14 cellular contexts compared by ENCODE assay signal in the genomic region with DNA sequence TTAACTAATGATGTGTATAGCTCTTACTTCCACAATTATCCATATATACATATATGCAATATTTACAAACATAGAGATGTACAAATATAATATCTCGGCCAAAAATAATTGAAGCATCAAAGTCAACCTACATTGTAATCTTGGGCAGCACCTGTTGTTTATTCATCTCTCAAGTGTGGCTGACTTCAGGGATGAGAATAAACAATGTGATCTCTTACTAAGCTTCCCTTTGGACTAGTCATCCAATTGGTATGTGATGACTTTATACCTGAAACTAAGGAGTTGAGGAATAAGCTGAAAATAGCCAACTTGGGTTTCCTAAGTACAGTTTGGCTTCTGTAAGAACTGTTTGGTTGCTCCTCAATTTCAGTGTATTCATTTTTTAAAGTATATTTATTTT.
DNase-seq lines count a peak whose midpoint lies in the region; ATAC-seq and TF ChIP-seq lines count a peak whose summit lies in the region.
"Had no signal": no experiment of that assay in that cellular context is flagged by ENCODE, and none has a peak within 500 bp of the region (broad histone marks: within the 10 kb centered on the region; RNA-seq: fewer than 3 reads in every experiment).

No MANE protein-coding gene starts in this region.

- CTCF ChIA-PET in HCT116 (lab: Charles Lee): no interaction called here
- CTCF ChIA-PET in Panc1 (lab: Charles Lee): no interaction called here

- RAD21 ChIA-PET in HCT116 (lab: Charles Lee; ENCODE audit: low non-redundant PET in 1 of 2, low total read pairs in 2 of 2, uncharacterized antibody in 2 of 2, unreplicated experiment in 2 of 2): no interaction called here

- H3K27ac ChIP-seq in HCT116 (ENCODE audit: low read depth, low read length) (no peak overlapping the region), Panc1 (ENCODE audit: low read length) (no peak overlapping the region)
- H3K27ac ChIP-seq: gastroesophageal sphincter, pancreas had no signal

- H3K4me3 ChIP-seq in HCT116 (replicated peaks in 1 of 2; ENCODE audit: low read depth in 1 of 2, low read length in 2 of 2): no peak overlapping the region
- no peak overlapping the region for H3K4me3 ChIP-seq in Panc1 (ENCODE audit: low read depth in 2 of 2, low read length in 2 of 2)
- H3K4me3 ChIP-seq: gastroesophageal sphincter, pancreas had no signal

- H4K20me1 ChIP-seq in HCT116 (ENCODE audit: insufficient read depth): no peaks in the 10 kb centered on the region

- no peak for TF ChIP-seq RAD21 in HCT116 (IDR thresholded peaks at IDR 0.05; ENCODE audit: low read depth)

- H3K4me1 ChIP-seq in HCT116 (ENCODE audit: control insufficient read depth in 1 of 2, insufficient read depth in 2 of 2, low read length in 2 of 2) (peaks cover 0 to 9% of the 10 kb centered on the region in 2 experiments; a peak in 1 of 4 replicates), Panc1 (ENCODE audit: control insufficient read depth, insufficient read depth, low read length) (peaks cover 4% of the 10 kb centered on the region; the same call in 1 of the 2 replicates)
- H3K4me1 ChIP-seq: gastroesophageal sphincter, pancreas had no signal

- peak overlapping the region; percentile 13; the same call in 1 of the 2 replicates for H3K4me2 ChIP-seq in HCT116 (ENCODE audit: low read length)

- intact Hi-C loops in HCT116 (cut with micrococcal nuclease) (no loop called here), Panc1 (cut with micrococcal nuclease; ENCODE audit: unreplicated experiment) (no loop called here)

- no peaks in the 10 kb centered on the region for H3K9me2 ChIP-seq in HCT116 (ENCODE audit: insufficient read depth)

- peak; percentile 47; the same call in 1 of the 2 replicates for ATAC-seq in HCT116
- peak; percentile 69; the same call in 1 of the 2 replicates for ATAC-seq in Panc1
- peak; percentile 77 for ATAC-seq in esophagus mucosa
- ATAC-seq in HG02973 (IDR thresholded peaks at IDR 0.05; ENCODE audit: unreplicated experiment): no peak
- ATAC-seq in GM18502 (IDR thresholded peaks at IDR 0.05; ENCODE audit: poor library complexity, unreplicated experiment): no peak
- no peak for ATAC-seq in HG02798 (IDR thresholded peaks at IDR 0.05; ENCODE audit: poor library complexity, unreplicated experiment)
- ATAC-seq: effector memory CD8-positive, alpha-beta T cell; gastroesophageal sphincter had no signal

- no peaks in the 10 kb centered on the region for H3K79me2 ChIP-seq in HCT116 (ENCODE audit: insufficient read depth, low read length)

- H3K9ac ChIP-seq in HCT116 (ENCODE audit: low read length): no peak overlapping the region

- H3K36me3 ChIP-seq in HCT116 (ENCODE audit: control insufficient read depth in 1 of 2, insufficient read depth in 2 of 2, low read length in 2 of 2) (no peaks in the 10 kb centered on the region), Panc1 (ENCODE audit: control insufficient read depth, insufficient read depth, low read length) (no peaks in the 10 kb centered on the region)
- H3K36me3 ChIP-seq: gastroesophageal sphincter, pancreas had no signal

- H3K9me3 ChIP-seq in HCT116 (ENCODE audit: control insufficient read depth in 1 of 2, insufficient read depth in 1 of 2, low read depth in 1 of 2, low read length in 2 of 2) (no peaks in the 10 kb centered on the region), Panc1 (ENCODE audit: control insufficient read depth, insufficient read depth, low read depth, low read length) (no peaks in the 10 kb centered on the region)
- H3K9me3 ChIP-seq: gastroesophageal sphincter, pancreas had no signal

- no peak for TF ChIP-seq POLR2A in HCT116 (IDR thresholded peaks at IDR 0.05; ENCODE audit: borderline replicate concordance, extremely low read depth, insufficient read depth, insufficient read length)

- TF ChIP-seq CTCF in HCT116 (IDR thresholded peaks at IDR 0.05 in 2 of 3, conservative IDR thresholded peaks at IDR 0.05 in 1 of 3; ENCODE audit: borderline replicate concordance in 1 of 3, insufficient read depth in 1 of 3, low read depth in 2 of 3, low read length in 2 of 3) (no peak), Panc1 (IDR thresholded peaks at IDR 0.05) (no peak)

- peak; percentile 17 for DNase-seq in 8988T
- DNase-seq in HCT116 (ENCODE audit: low read depth, low spot score): peak; percentile 22
- DNase-seq in Panc1 (ENCODE audit: low read depth, low spot score): peak; percentile 81
- DNase-seq in NCI-H2227 treated with DMSO at 0.1 percent for 48 hours (lab: John Stamatoyannopoulos, UW): no peak
- DNase-seq: Calu3; effector memory CD8-positive, alpha-beta T cell; kidney; NCI-H187; pancreas had no signal

- POLR2A ChIA-PET in HCT116 (lab: Charles Lee): no interaction called here
- POLR2A ChIA-PET in Panc1 (lab: Charles Lee): no interaction called here

- no peak overlapping the region for H2AFZ ChIP-seq in HCT116 (ENCODE audit: low read depth, low read length, poor library complexity, severe bottlenecking)

- BruUV-seq in HCT116 (replicated peaks; lab: Mats Ljungman, UMichigan) (no TSS peak), Panc1 (replicated peaks; lab: Mats Ljungman, UMichigan) (no TSS peak)

- in situ Hi-C loops in Panc1 (cut with HindIII; ENCODE audit: low pct_unique_long_range_greater_than_20kb, low sequenced_read_pairs): no loop called here

- H3K27me3 ChIP-seq in HCT116 (ENCODE audit: insufficient read depth, low read length) (no peaks in the 10 kb centered on the region), Panc1 (ENCODE audit: control insufficient read depth, insufficient read depth, low read length) (no peaks in the 10 kb centered on the region)
- H3K27me3 ChIP-seq: gastroesophageal sphincter, pancreas had no signal

TF ChIP-seq in HCT116, 20 proteins besides CTCF, POLR2A, EP300 and RAD21:
- TF ChIP-seq SP1 (IDR thresholded peaks at IDR 0.05; ENCODE audit: low read depth) (peak; percentile 27; the same call in 1 of the 2 replicates), YY1 (IDR thresholded peaks at IDR 0.05; ENCODE audit: extremely low read depth, insufficient replicate concordance, low read depth, low read length) (no peak), JUND (IDR thresholded peaks at IDR 0.05) (peak; percentile 56), FOSL1 (IDR thresholded peaks at IDR 0.05; ENCODE audit: low read depth) (peak; percentile 61), EZH2 (IDR thresholded peaks at IDR 0.05) (no peak)

Comparison
In these comparisons a context has a peak if more than half of its experiments do, and no peak if none do; other contexts are left out.
1. ATAC-seq: peak in HCT116 (single experiment), Panc1 (single experiment) and esophagus mucosa (single experiment); none in HG02973 (single experiment), GM18502 (single experiment) and HG02798 (single experiment).